ENCODE assay signal across 1 cellular context in genomic region chr2:9484533-9484932, GRCh38.
TF ChIP-seq lines count a peak whose summit lies in the region.

No MANE protein-coding gene starts in this region.

TF ChIP-seq in HepG2, 621 proteins besides CTCF, POLR2A, EP300 and RAD21:
- no peak for TF ChIP-seq SOX6 (IDR thresholded peaks at IDR 0.05)
- TF ChIP-seq SOX6 (CRISPR knock-in tag; IDR thresholded peaks at IDR 0.05), result no peak
- TF ChIP-seq ZNF678 (CRISPR knock-in tag; IDR thresholded peaks at IDR 0.05), result no peak
- TF ChIP-seq ZNF160 (CRISPR knock-in tag; IDR thresholded peaks at IDR 0.05), result no peak
- no peak for TF ChIP-seq CEBPB (IDR thresholded peaks at IDR 0.05; ENCODE audit: borderline replicate concordance, low read depth, low read length)
- no peak for TF ChIP-seq KLF15 (CRISPR knock-in tag; IDR thresholded peaks at IDR 0.05; ENCODE audit: borderline replicate concordance)
- no peak for TF ChIP-seq ZNF709 (CRISPR knock-in tag; IDR thresholded peaks at IDR 0.05)
- no peak for TF ChIP-seq ATF4 (CRISPR knock-in tag; IDR thresholded peaks at IDR 0.05)
- no peak for TF ChIP-seq TCF7L2 (IDR thresholded peaks at IDR 0.05; ENCODE audit: low read depth, low read length)
- no peak for TF ChIP-seq EEA1 (CRISPR knock-in tag; IDR thresholded peaks at IDR 0.05; ENCODE audit: borderline replicate concordance)
- TF ChIP-seq GTF3A (CRISPR knock-in tag; conservative IDR thresholded peaks at IDR 0.05), result no peak
- no peak for TF ChIP-seq MYC (CRISPR knock-in tag; IDR thresholded peaks at IDR 0.05; ENCODE audit: borderline replicate concordance)
- TF ChIP-seq ZNF224 (CRISPR knock-in tag; IDR thresholded peaks at IDR 0.05), result no peak
- TF ChIP-seq HOXA3 (CRISPR knock-in tag; IDR thresholded peaks at IDR 0.05), result no peak
- TF ChIP-seq FOXC1 (CRISPR knock-in tag; IDR thresholded peaks at IDR 0.05; ENCODE audit: borderline replicate concordance), result no peak
- TF ChIP-seq, protein P1, sequence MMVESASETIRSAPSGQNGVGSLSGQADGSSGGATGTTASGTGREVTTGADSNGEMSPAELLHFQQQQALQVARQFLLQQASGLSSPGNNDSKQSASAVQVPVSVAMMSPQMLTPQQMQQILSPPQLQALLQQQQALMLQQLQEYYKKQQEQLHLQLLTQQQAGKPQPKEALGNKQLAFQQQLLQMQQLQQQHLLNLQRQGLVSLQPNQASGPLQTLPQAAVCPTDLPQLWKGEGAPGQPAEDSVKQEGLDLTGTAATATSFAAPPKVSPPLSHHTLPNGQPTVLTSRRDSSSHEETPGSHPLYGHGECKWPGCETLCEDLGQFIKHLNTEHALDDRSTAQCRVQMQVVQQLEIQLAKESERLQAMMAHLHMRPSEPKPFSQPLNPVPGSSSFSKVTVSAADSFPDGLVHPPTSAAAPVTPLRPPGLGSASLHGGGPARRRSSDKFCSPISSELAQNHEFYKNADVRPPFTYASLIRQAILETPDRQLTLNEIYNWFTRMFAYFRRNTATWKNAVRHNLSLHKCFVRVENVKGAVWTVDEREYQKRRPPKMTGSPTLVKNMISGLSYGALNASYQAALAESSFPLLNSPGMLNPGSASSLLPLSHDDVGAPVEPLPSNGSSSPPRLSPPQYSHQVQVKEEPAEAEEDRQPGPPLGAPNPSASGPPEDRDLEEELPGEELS (CRISPR knock-in tag; IDR thresholded peaks at IDR 0.05), result no peak
- no peak for TF ChIP-seq ARID3A (IDR thresholded peaks at IDR 0.05; ENCODE audit: low read depth, low read length)
- no peak for TF ChIP-seq ZNF878 (CRISPR knock-in tag; IDR thresholded peaks at IDR 0.05)
- no peak for TF ChIP-seq HMGXB4 (CRISPR knock-in tag; IDR thresholded peaks at IDR 0.05; ENCODE audit: borderline replicate concordance in 1 of 2, low read depth in 1 of 2)
- no peak for TF ChIP-seq ZNF251 (CRISPR knock-in tag; IDR thresholded peaks at IDR 0.05)
